16 cellular contexts compared by ENCODE assay signal in genomic region chr4:77194366-77194765, GRCh38. TPM values are rescaled to one million over a fixed set of nuclear protein-coding genes. Genes with fewer than 3 reads are reported as not detected.
DNase-seq lines count a peak whose midpoint lies in the region; ATAC-seq, FAIRE-seq and TF ChIP-seq lines count a peak whose summit lies in the region.
"Had no signal": no experiment of that assay in that cellular context is flagged by ENCODE, and none has a peak within 500 bp of the region (broad histone marks: within the 10 kb centered on the region; RNA-seq: fewer than 3 reads in every experiment).

No MANE protein-coding gene starts in this region.

- H3K27ac Mint-ChIP-seq in CD14-positive monocyte = peak overlapping the region; percentile 81 to 99 (median 98)
- H3K27ac Mint-ChIP-seq in memory B cell = peak overlapping the region; percentile 82

- no peak overlapping the region for H3K4me3 ChIP-seq in WERI-Rb-1 (ENCODE audit: low read depth, low read length)
- no peak overlapping the region for H3K4me3 ChIP-seq in heart left ventricle

- H3K36me3 Mint-ChIP-seq in CD14-positive monocyte (no peaks in the 10 kb centered on the region), memory B cell (no peaks in the 10 kb centered on the region)

- no peaks in the 10 kb centered on the region for H3K36me3 ChIP-seq in WERI-Rb-1
- H3K36me3 ChIP-seq in heart left ventricle = no peaks in the 10 kb centered on the region
- H3K36me3 ChIP-seq: thoracic aorta had no signal

- TF ChIP-seq CTCF in CD14-positive monocyte (IDR thresholded peaks at IDR 0.05) (no peak), WERI-Rb-1 (IDR thresholded peaks at IDR 0.05; ENCODE audit: low read depth, low read length) (no peak), heart left ventricle (IDR thresholded peaks at IDR 0.05) (no peak)

- TF ChIP-seq POLR2A in GM12891 (IDR thresholded peaks at IDR 0.05; ENCODE audit: low read depth, low read length) (no peak), heart left ventricle (IDR thresholded peaks at IDR 0.05) (no peak)

- WGBS in heart left ventricle, 4 donors = 63 to 74% (median 69%) methylated on average over 5 of the region's 5 CpGs

- H3K27me3 ChIP-seq in WERI-Rb-1 (ENCODE audit: insufficient read depth, low read depth, severe bottlenecking) (no peaks in the 10 kb centered on the region), heart left ventricle (peaks cover 0 to 4% (median 0%) of the 10 kb centered on the region in 9 donors)

- peaks cover 0 to 20% (median 0%) of the 10 kb centered on the region in 12 donors for H3K4me1 ChIP-seq in heart left ventricle

- H3K4me1 Mint-ChIP-seq in CD14-positive monocyte (peaks cover 31% of the 10 kb centered on the region), memory B cell (peaks cover 23% of the 10 kb centered on the region)

- H3K27me3 Mint-ChIP-seq in CD14-positive monocyte (ENCODE audit: low read depth in 3 of 3) (peaks cover 0 to 3% (median 2%) of the 10 kb centered on the region in 3 donors), memory B cell (no peaks in the 10 kb centered on the region)

- H3K27ac ChIP-seq in WERI-Rb-1 (peak overlapping the region; percentile 40), heart left ventricle (peak overlapping the region in 1 of 12 donors; percentile 74)
- H3K27ac ChIP-seq: thoracic aorta had no signal

- ATAC-seq in memory B cell (ENCODE audit: low read depth) = no peak
- ATAC-seq in HG03342 (IDR thresholded peaks at IDR 0.05; ENCODE audit: unreplicated experiment) = no peak
- no peak for ATAC-seq in heart left ventricle
- no peak for ATAC-seq in GM19455 (IDR thresholded peaks at IDR 0.05; ENCODE audit: unreplicated experiment)
- ATAC-seq: esophagus mucosa had no signal

- intact Hi-C loops in CD14-positive monocyte (cut with micrococcal nuclease) (loop anchor here (5.0 kb wide), 2 partner anchors 37 to 117 kb away; partner anchors contain the start of genes CCNG2 (in 1 of the 2) and CCNI (in 1 of the 2)), heart left ventricle (cut with DNase I) (loop anchor here in 1 of 10 donors (10.0 kb wide), 1 partner anchor 760 kb away; the partner anchor contains the start of gene SHROOM3)

- H3K9me3 Mint-ChIP-seq in CD14-positive monocyte (no peaks in the 10 kb centered on the region), memory B cell (no peaks in the 10 kb centered on the region)
- H3K9me3 Mint-ChIP-seq: H9; T-helper 1 cell treated with Interleukin-12 subunit alpha and Interleukin-12 subunit beta and Interleukin-4 antibody, amounts not matched to agents 30 μg/mL and 1 μg/mL, for 36 hours had no signal

- no peak for DNase-seq in CD14-positive monocyte (ENCODE audit: low spot score)
- DNase-seq in GM12891 (ENCODE audit: insufficient read length, low spot score) = no peak
- DNase-seq in WERI-Rb-1 = no peak
- no peak for DNase-seq in memory B cell (ENCODE audit: low spot score in 2 of 2)
- DNase-seq in SHP77 treated with DMSO at 0.1 percent for 48 hours (lab: John Stamatoyannopoulos, UW) = no peak
- no peak for DNase-seq in heart left ventricle
- DNase-seq: activated CD8-positive, alpha-beta memory T cell treated with anti-CD3 and anti-CD28 coated beads, Interleukin-2, amount 50 U/mL, for 4 hours; H9; NCI-H1105 treated with DMSO at 0.1 percent for 48 hours; stimulated activated CD4-positive, alpha-beta T cell treated with anti-CD3 and anti-CD28 coated beads, Interleukin-4, amount 100 ng/mL, for 24 hours had no signal

- H3K4me3 Mint-ChIP-seq in CD14-positive monocyte (peak overlapping the region; percentile 99), memory B cell (peak overlapping the region; percentile 81)

- H3K9me3 ChIP-seq in WERI-Rb-1 (ENCODE audit: severe bottlenecking) (no peaks in the 10 kb centered on the region), heart left ventricle (no peaks in the 10 kb centered on the region)
- H3K9me3 ChIP-seq: thoracic aorta had no signal

- peak; percentile 87 for FAIRE-seq in GM12891 (lab: Jason Lieb, UNC)
- FAIRE-seq: bronchial epithelial cell had no signal

TF ChIP-seq in GM12891, 5 proteins besides CTCF, POLR2A, EP300 and RAD21:
- TF ChIP-seq POU2F2 (IDR thresholded peaks at IDR 0.05; ENCODE audit: low read depth, low read length) = no peak
- no peak for TF ChIP-seq PAX5 (IDR thresholded peaks at IDR 0.05; ENCODE audit: insufficient read depth, low read length, severe bottlenecking)
- no peak for TF ChIP-seq SPI1 (IDR thresholded peaks at IDR 0.05; ENCODE audit: low read depth, low read length)
- no peak for TF ChIP-seq TAF1 (IDR thresholded peaks at IDR 0.05; ENCODE audit: low read depth, low read length)
- no peak for TF ChIP-seq POLR2AphosphoS5 (IDR thresholded peaks at IDR 0.05; ENCODE audit: low read depth, low read length)

RNA-seq across cellular contexts. Expression of gene CCNG2, which starts 37.4 kb away (rescaled TPM):
- polyA plus RNA-seq in CD14-positive monocyte (10 to 100 TPM; 17.6 to 26.4 TPM), heart left ventricle (1 to 10 TPM; 3.3 to 4.5 TPM)
- polyA plus RNA-seq in GM12891 (2012; ENCODE audit: low read depth, missing spikeins) = 11.8 TPM
- total RNA-seq in heart left ventricle = 10 to 100 TPM in 4 of 9 donors, 1 to 10 TPM in 5; 2.4 to 18.7 (median 9.9) TPM
